21 cellular contexts compared by ENCODE assay signal in the genomic region with DNA sequence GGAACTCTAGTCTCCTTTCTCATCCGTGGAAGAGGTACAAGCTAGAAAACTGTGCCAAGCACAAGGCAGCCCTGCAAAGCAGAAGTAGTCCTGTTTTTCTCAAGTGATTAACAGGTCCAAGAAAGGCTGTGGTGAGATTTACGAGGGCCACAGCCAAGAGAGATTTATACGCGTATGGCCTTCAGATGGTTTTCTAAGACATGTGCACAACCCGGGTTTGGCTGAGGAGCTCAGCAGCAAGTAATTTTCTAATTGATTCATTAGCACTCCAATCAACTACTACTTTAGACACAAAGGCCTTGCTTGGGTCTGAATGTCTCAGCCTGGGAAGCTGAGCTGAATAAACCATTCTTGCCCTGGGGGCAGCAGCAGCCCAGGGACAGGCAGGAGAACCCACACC. TPM values are rescaled to one million over a fixed set of nuclear protein-coding genes. Genes with fewer than 3 reads are reported as not detected.
DNase-seq lines count a peak whose midpoint lies in the region; ATAC-seq and TF ChIP-seq lines count a peak whose summit lies in the region.
"Had no signal": no experiment of that assay in that cellular context is flagged by ENCODE, and none has a peak within 500 bp of the region (broad histone marks: within the 10 kb centered on the region; RNA-seq: fewer than 3 reads in every experiment).

No MANE protein-coding gene starts in this region.

- H3K27me3 ChIP-seq in ascending aorta = no peaks in the 10 kb centered on the region
- H3K27me3 ChIP-seq in MM.1S (replicated peaks; ENCODE audit: insufficient read depth, low read length) = no peaks in the 10 kb centered on the region
- no peaks in the 10 kb centered on the region for H3K27me3 ChIP-seq in upper lobe of right lung
- H3K27me3 ChIP-seq: neutrophil, right lobe of liver had no signal

- POLR2A ChIA-PET in naive thymus-derived CD8-positive, alpha-beta T cell (lab: Charles Lee) = no interaction called here

- TF ChIP-seq CTCF in ascending aorta (IDR thresholded peaks at IDR 0.05) = no peak
- TF ChIP-seq CTCF in MM.1S (IDR thresholded peaks at IDR 0.05; ENCODE audit: low read length) = no peak
- no peak for TF ChIP-seq CTCF in upper lobe of right lung (IDR thresholded peaks at IDR 0.05)

- peaks cover 3% of the 10 kb centered on the region for H3K36me3 Mint-ChIP-seq in activated naive CD8-positive, alpha-beta T cell
- no peaks in the 10 kb centered on the region for H3K36me3 Mint-ChIP-seq in activated naive CD8-positive, alpha-beta T cell treated with anti-CD3 and anti-CD28 coated beads, Interleukin-2, amount 50 U/mL, for 24 hours (ENCODE audit: low read depth)
- peaks cover 0 to 8% (median 0%) of the 10 kb centered on the region in 3 donors for H3K36me3 Mint-ChIP-seq in naive thymus-derived CD8-positive, alpha-beta T cell

- no peaks in the 10 kb centered on the region for H3K27me3 Mint-ChIP-seq in activated naive CD8-positive, alpha-beta T cell
- no peaks in the 10 kb centered on the region for H3K27me3 Mint-ChIP-seq in activated naive CD8-positive, alpha-beta T cell treated with anti-CD3 and anti-CD28 coated beads, Interleukin-2, amount 50 U/mL, for 24 hours
- H3K27me3 Mint-ChIP-seq in naive thymus-derived CD8-positive, alpha-beta T cell = no peaks in the 10 kb centered on the region

- H3K9me3 ChIP-seq in ascending aorta (no peaks in the 10 kb centered on the region), MM.1S (replicated peaks; ENCODE audit: insufficient read depth, low read length) (no peaks in the 10 kb centered on the region), upper lobe of right lung (no peaks in the 10 kb centered on the region)
- H3K9me3 ChIP-seq: neutrophil, right lobe of liver, thoracic aorta had no signal

- H3K9me3 Mint-ChIP-seq in activated naive CD8-positive, alpha-beta T cell (ENCODE audit: low read depth) = no peaks in the 10 kb centered on the region
- H3K9me3 Mint-ChIP-seq in activated naive CD8-positive, alpha-beta T cell treated with anti-CD3 and anti-CD28 coated beads, Interleukin-2, amount 50 U/mL, for 24 hours = no peaks in the 10 kb centered on the region
- H3K9me3 Mint-ChIP-seq in naive thymus-derived CD8-positive, alpha-beta T cell = no peaks in the 10 kb centered on the region
- H3K9me3 Mint-ChIP-seq: CD14-positive monocyte had no signal

- H3K4me2 ChIP-seq in MM.1S (ENCODE audit: low read depth, low read length) = no peak overlapping the region
- H3K4me2 ChIP-seq: KMS-11 had no signal

- H3K4me3 ChIP-seq in ascending aorta = no peak overlapping the region
- no peak overlapping the region for H3K4me3 ChIP-seq in MM.1S (ENCODE audit: low read length)
- H3K4me3 ChIP-seq in upper lobe of right lung = no peak overlapping the region
- H3K4me3 ChIP-seq: right lobe of liver, thoracic aorta had no signal

- no peak overlapping the region for H3K4me3 Mint-ChIP-seq in activated naive CD8-positive, alpha-beta T cell
- no peak overlapping the region for H3K4me3 Mint-ChIP-seq in activated naive CD8-positive, alpha-beta T cell treated with anti-CD3 and anti-CD28 coated beads, Interleukin-2, amount 50 U/mL, for 24 hours
- H3K4me3 Mint-ChIP-seq in naive thymus-derived CD8-positive, alpha-beta T cell = no peak overlapping the region
- H3K4me3 Mint-ChIP-seq: CD14-positive monocyte had no signal

- no peak overlapping the region for H2AFZ ChIP-seq in MM.1S (ENCODE audit: low read length)

- H3K9me2 ChIP-seq in MM.1S (replicated peaks; ENCODE audit: insufficient read depth, low read length) = no peaks in the 10 kb centered on the region

- H3K27ac Mint-ChIP-seq in activated naive CD8-positive, alpha-beta T cell = peak overlapping the region; percentile 70
- H3K27ac Mint-ChIP-seq in activated naive CD8-positive, alpha-beta T cell treated with anti-CD3 and anti-CD28 coated beads, Interleukin-2, amount 50 U/mL, for 24 hours = no peak overlapping the region
- H3K27ac Mint-ChIP-seq in naive thymus-derived CD8-positive, alpha-beta T cell = peak overlapping the region; percentile 9 to 79 (median 56)

- peaks cover 13% of the 10 kb centered on the region for H3K79me2 ChIP-seq in MM.1S (ENCODE audit: low read length)

- intact Hi-C loops in ascending aorta (cut with DNase I) (loop anchor here (5.0 kb wide), 1 partner anchor 52 kb away; no protein-coding TSS in a partner anchor), upper lobe of right lung (cut with DNase I) (no loop called here)

- DNase-seq in activated naive CD8-positive, alpha-beta T cell treated with anti-CD3 and anti-CD28 coated beads, Interleukin-2, amount 50 U/mL, for 24 hours = no peak
- DNase-seq in ascending aorta (ENCODE audit: low spot score in 2 of 2) = no peak
- no peak for DNase-seq in naive thymus-derived CD8-positive, alpha-beta T cell
- no peak for DNase-seq in MM.1S
- no peak for DNase-seq in upper lobe of right lung
- DNase-seq: activated CD8-positive, alpha-beta memory T cell treated with anti-CD3 and anti-CD28 coated beads for 24 hours; erythroblast; GDM1; HCEC 1CT; mammary epithelial cell; NCI-H1694 treated with DMSO at 0.1 percent for 48 hours; NCI-H510A; right lobe of liver had no signal

- no peaks in the 10 kb centered on the region for H3K36me3 ChIP-seq in ascending aorta
- H3K36me3 ChIP-seq in MM.1S (replicated peaks; ENCODE audit: insufficient read depth, low read length) = no peaks in the 10 kb centered on the region
- H3K36me3 ChIP-seq in upper lobe of right lung = no peaks in the 10 kb centered on the region
- H3K36me3 ChIP-seq: neutrophil, right lobe of liver, thoracic aorta had no signal

- ATAC-seq in activated naive CD8-positive, alpha-beta T cell treated with anti-CD3 and anti-CD28 coated beads, Interleukin-2, amount 50 U/mL, for 24 hours = no peak
- ATAC-seq in naive thymus-derived CD8-positive, alpha-beta T cell = no peak
- ATAC-seq in HG02840 (IDR thresholded peaks at IDR 0.05; ENCODE audit: low FRiP score, unreplicated experiment) = no peak
- no peak for ATAC-seq in upper lobe of right lung
- ATAC-seq in HG02938 (IDR thresholded peaks at IDR 0.05; ENCODE audit: unreplicated experiment) = no peak
- ATAC-seq: Panc1, right lobe of liver had no signal

- no peak overlapping the region for H3K9ac ChIP-seq in MM.1S (ENCODE audit: low read length)
- H3K9ac ChIP-seq: KMS-11 had no signal

- peaks cover 0 to 14% of the 10 kb centered on the region in 2 donors for H3K4me1 ChIP-seq in ascending aorta
- H3K4me1 ChIP-seq in MM.1S (ENCODE audit: low read length) = no peaks in the 10 kb centered on the region
- H3K4me1 ChIP-seq in upper lobe of right lung = peaks cover 6% of the 10 kb centered on the region

- H4K20me1 ChIP-seq in MM.1S (ENCODE audit: insufficient read depth, low read length) = no peaks in the 10 kb centered on the region

- H3F3A ChIP-seq in MM.1S (ENCODE audit: insufficient read depth, low read length) = no peaks in the 10 kb centered on the region

- peaks cover 63% of the 10 kb centered on the region for H3K4me1 Mint-ChIP-seq in activated naive CD8-positive, alpha-beta T cell (ENCODE audit: low read depth)
- peaks cover 32% of the 10 kb centered on the region for H3K4me1 Mint-ChIP-seq in activated naive CD8-positive, alpha-beta T cell treated with anti-CD3 and anti-CD28 coated beads, Interleukin-2, amount 50 U/mL, for 24 hours
- H3K4me1 Mint-ChIP-seq in naive thymus-derived CD8-positive, alpha-beta T cell = peaks cover 40 to 91% (median 75%) of the 10 kb centered on the region in 4 donors
- H3K4me1 Mint-ChIP-seq: CD14-positive monocyte had no signal

- H3K27ac ChIP-seq in ascending aorta = peak overlapping the region; percentile 7 to 50
- H3K27ac ChIP-seq in MM.1S (ENCODE audit: low read length) = no peak overlapping the region
- H3K27ac ChIP-seq in upper lobe of right lung = no peak overlapping the region
- H3K27ac ChIP-seq: KMS-11, neutrophil, right lobe of liver had no signal

RNA-seq across cellular contexts. Expression of a gene that starts 55.8 kb away (rescaled TPM):
- total RNA-seq in ascending aorta (51.0 TPM), upper lobe of right lung (40.4 TPM)
- 10 to 100 TPM; 88.7 to 93.8 TPM for total RNA-seq in naive thymus-derived CD8-positive, alpha-beta T cell
- 10 to 100 TPM; 16.1 to 19.8 (median 16.7) TPM for polyA plus RNA-seq in naive thymus-derived CD8-positive, alpha-beta T cell

Comparison
In these comparisons a context has a peak if more than half of its experiments do, and no peak if none do; other contexts are left out.
1. H3K27ac ChIP-seq: peak in ascending aorta (2 of 2); none in MM.1S (single experiment) and upper lobe of right lung (single experiment).